ENCODE assay signal across 10 cellular contexts in genomic region chr22:26380072-26380471, GRCh38.
"Had no signal": no experiment of that assay in that cellular context is flagged by ENCODE, and none has a peak within 500 bp of the region (broad histone marks: within the 10 kb centered on the region; RNA-seq: fewer than 3 reads in every experiment).

No MANE protein-coding gene starts in this region.

- ATAC-seq: HCT116 had no signal

- H3K9me3 Mint-ChIP-seq: H9, HFFc6 had no signal

- H3K27ac Mint-ChIP-seq: H9, HFFc6 had no signal

- H3K27ac ChIP-seq: GM23248 had no signal

- H3K36me3 ChIP-seq: HAP-1 had no signal

- H2AFZ ChIP-seq: GM23248 had no signal

- H3K9ac ChIP-seq: GM23248 had no signal

- H3K4me1 ChIP-seq: HAP-1 had no signal

- H3K4me3 Mint-ChIP-seq: H9, HFFc6 had no signal

- H3K4me3 ChIP-seq: GM23248, HAP-1 had no signal

- H3K9me3 ChIP-seq: HAP-1 had no signal

- FAIRE-seq: H1, H54 had no signal

- DNase-seq: GM23248, GOT3, H7, H9, HCEC 1CT, HFFc6 had no signal
